ENCODE assay signal across 1 cellular context in genomic region chr7:66050337-66050957, GRCh38.
TF ChIP-seq lines count a peak whose summit lies in the region.

No MANE protein-coding gene starts in this region.

TF ChIP-seq in HepG2, 621 proteins besides CTCF, POLR2A, EP300 and RAD21:
- TF ChIP-seq ZC3H13 (CRISPR knock-in tag; IDR thresholded peaks at IDR 0.05) (no peak), GZF1 (CRISPR knock-in tag; IDR thresholded peaks at IDR 0.05) (peak; percentile 50; the same call in 1 of the 2 replicates), ZNF362 (CRISPR knock-in tag; IDR thresholded peaks at IDR 0.05; ENCODE audit: borderline replicate concordance) (no peak), ZNF646 (CRISPR knock-in tag; IDR thresholded peaks at IDR 0.05) (0 out of 2 replicates have a peak, but pooled peaks have one; percentile 41)
